In genomic region chr18:21012308-21012707, GRCh38 we compare ENCODE assay signal across 1 cellular context.
TF ChIP-seq lines count a peak whose summit lies in the region.

No MANE protein-coding gene starts in this region.

TF ChIP-seq in IMR-90, 13 proteins besides CTCF, POLR2A, EP300 and RAD21:
- TF ChIP-seq RFX5 (IDR thresholded peaks at IDR 0.05; ENCODE audit: low read depth, low read length) (no peak), USF2 (IDR thresholded peaks at IDR 0.05; ENCODE audit: low read depth, low read length) (no peak), NFE2L2 (IDR thresholded peaks at IDR 0.05; ENCODE audit: low read depth, low read length) (no peak), ELK1 (IDR thresholded peaks at IDR 0.05; ENCODE audit: borderline replicate concordance, low read depth, low read length) (no peak)
